Comparison of ENCODE assay signal across 17 cellular contexts in the genomic region with DNA sequence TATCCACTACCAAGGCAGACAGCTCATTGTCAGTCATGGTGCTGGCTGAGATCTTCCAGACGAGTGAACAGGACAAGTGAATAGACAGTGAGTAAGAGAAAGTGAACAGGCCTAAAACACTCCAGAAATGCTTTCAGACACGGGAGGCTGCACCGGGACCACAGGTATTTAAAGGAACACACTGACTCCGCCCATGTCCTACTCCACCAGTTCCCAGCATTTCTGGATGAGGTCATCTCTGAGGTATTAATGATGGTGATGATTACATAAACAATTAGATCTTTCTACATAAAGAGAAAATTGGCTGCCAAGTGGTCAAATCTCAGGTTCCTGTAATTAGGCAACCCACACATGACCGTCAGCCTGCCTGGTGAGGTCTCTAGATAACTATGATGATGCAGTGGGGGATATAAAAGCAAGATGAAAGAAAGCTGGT. TPM values are rescaled to one million over a fixed set of nuclear protein-coding genes. Genes with fewer than 3 reads are reported as not detected.
DNase-seq lines count a peak whose midpoint lies in the region; ATAC-seq, FAIRE-seq and TF ChIP-seq lines count a peak whose summit lies in the region.
"Had no signal": no experiment of that assay in that cellular context is flagged by ENCODE, and none has a peak within 500 bp of the region (broad histone marks: within the 10 kb centered on the region; RNA-seq: fewer than 3 reads in every experiment).

A gene (minus strand): TSS at position 141 of the 436 bp plus-strand sequence. CDS start 104 bp downstream, at position 37.

- TF ChIP-seq CTCF in keratinocyte (optimal IDR thresholded peaks at IDR 0.05 in 1 of 3, IDR thresholded peaks at IDR 0.05 in 1 of 3, conservative IDR thresholded peaks at IDR 0.05 in 1 of 3; ENCODE audit: extremely low read depth in 1 of 3, insufficient read depth in 2 of 3, low read length in 3 of 3) (no peak), GM20000 (IDR thresholded peaks at IDR 0.05; ENCODE audit: extremely low read depth, missing control alignments) (no peak)
- TF ChIP-seq CTCF in activated CD8-positive, alpha-beta T cell treated with anti-CD3 and anti-CD28 coated beads for 36 hours (IDR thresholded peaks at IDR 0.05), result no peak

- no peak within 1 kb of the TSS for H3K4me3 Mint-ChIP-seq in activated CD8-positive, alpha-beta T cell treated with anti-CD3 and anti-CD28 coated beads for 36 hours

- no peaks in the 10 kb centered on the region for H3K27me3 ChIP-seq in keratinocyte (ENCODE audit: control insufficient read depth, extremely low read depth, insufficient read depth, low read length)
- H3K27me3 ChIP-seq: upper lobe of left lung had no signal

- H3K27ac ChIP-seq in keratinocyte (ENCODE audit: control insufficient read depth, insufficient read depth, low read length), result peak within 1 kb of the TSS; percentile 37
- H3K27ac ChIP-seq: upper lobe of left lung had no signal

- H4K20me1 ChIP-seq in keratinocyte (ENCODE audit: control insufficient read depth, extremely low read depth, insufficient read depth, low read length), result no peaks in the 10 kb centered on the region

- no peaks in the 10 kb centered on the region for H3K9me1 ChIP-seq in keratinocyte (ENCODE audit: control insufficient read depth, extremely low read depth, insufficient read depth, low read length)

- no peaks in the 10 kb centered on the region for H3K36me3 Mint-ChIP-seq in activated CD8-positive, alpha-beta T cell treated with anti-CD3 and anti-CD28 coated beads for 36 hours (ENCODE audit: low read depth)

- no peak within 1 kb of the TSS for H2AFZ ChIP-seq in keratinocyte (ENCODE audit: control insufficient read depth, low read length)

- CTCF ChIA-PET in activated CD8-positive, alpha-beta T cell treated with anti-CD3 and anti-CD28 coated beads for 36 hours (lab: Charles Lee), result interaction anchor here (1.0 kb wide), 1 partner anchor 10 kb away, joined by 3 read pairs; no protein-coding TSS in a partner anchor

- POLR2A ChIA-PET in activated CD8-positive, alpha-beta T cell treated with anti-CD3 and anti-CD28 coated beads for 36 hours (lab: Charles Lee), result no interaction called here

- intact Hi-C loops in activated CD8-positive, alpha-beta T cell treated with anti-CD3 and anti-CD28 coated beads for 36 hours (cut with micrococcal nuclease), result no loop called here

- no peaks in the 10 kb centered on the region for H3K79me2 ChIP-seq in keratinocyte (ENCODE audit: control insufficient read depth, insufficient read depth, low read length)

- FAIRE-seq in keratinocyte (lab: Jason Lieb, UNC), result peak; percentile 93

- no peak within 1 kb of the TSS for H3K4me3 ChIP-seq in keratinocyte (ENCODE audit: control insufficient read depth in 2 of 3, extremely low read depth in 1 of 3, insufficient read depth in 2 of 3, low read depth in 1 of 3, low read length in 3 of 3)
- H3K4me3 ChIP-seq: mucosa of descending colon, upper lobe of left lung had no signal

- H3K9me3 ChIP-seq in keratinocyte (ENCODE audit: control insufficient read depth, low read depth, low read length), result no peaks in the 10 kb centered on the region
- H3K9me3 ChIP-seq: mucosa of descending colon, upper lobe of left lung had no signal

- H3K4me1 Mint-ChIP-seq in activated CD8-positive, alpha-beta T cell treated with anti-CD3 and anti-CD28 coated beads for 36 hours (ENCODE audit: low read depth), result no peaks in the 10 kb centered on the region

- H3K27ac Mint-ChIP-seq in activated CD8-positive, alpha-beta T cell treated with anti-CD3 and anti-CD28 coated beads for 36 hours, result no peak within 1 kb of the TSS

- H3K4me1 ChIP-seq in keratinocyte (ENCODE audit: control insufficient read depth, extremely low read depth, insufficient read depth, low read length), result peaks cover 7% of the 10 kb centered on the region
- H3K4me1 ChIP-seq: upper lobe of left lung had no signal

- peaks cover 1% of the 10 kb centered on the region for H3K27me3 Mint-ChIP-seq in activated CD8-positive, alpha-beta T cell treated with anti-CD3 and anti-CD28 coated beads for 36 hours

- DNase-seq in AG08395 (ENCODE audit: low spot score), result peak; percentile 32
- peak; percentile 70 for DNase-seq in HS-5 (ENCODE audit: low read depth)
- DNase-seq in astrocyte of the hippocampus (ENCODE audit: low read depth, low spot score), result peak; percentile 91
- peak; percentile 89 for DNase-seq in keratinocyte (ENCODE audit: low read depth, low spot score)
- no peak for DNase-seq in GM20000 (ENCODE audit: low spot score)
- DNase-seq in activated effector memory CD4-positive, alpha-beta T cell treated with Interleukin-2 at 50 U/mL for 16 hours, result no peak
- no peak for DNase-seq in activated CD8-positive, alpha-beta T cell treated with anti-CD3 and anti-CD28 coated beads for 36 hours
- DNase-seq: activated naive CD4-positive, alpha-beta T cell; cerebellar nuclear complex; Karpas-422; mucosa of descending colon; NCI-H187 treated with DMSO at 0.1 percent for 48 hours; NCI-H526 treated with DMSO at 0.1 percent for 48 hours; SHP77 treated with DMSO at 0.1 percent for 48 hours had no signal

- no peaks in the 10 kb centered on the region for H3K36me3 ChIP-seq in keratinocyte (ENCODE audit: control insufficient read depth in 2 of 2, extremely low read depth in 1 of 2, insufficient read depth in 2 of 2, low read length in 2 of 2)
- H3K36me3 ChIP-seq: upper lobe of left lung had no signal

- no peak within 1 kb of the TSS for H3K9ac ChIP-seq in keratinocyte (ENCODE audit: control insufficient read depth, extremely low read depth, insufficient read depth, low read length)

- no peak within 1 kb of the TSS for H3K4me2 ChIP-seq in keratinocyte (ENCODE audit: control insufficient read depth, extremely low read depth, insufficient read depth, low read depth, low read length)

- dilution Hi-C loops in keratinocyte (cut with MboI; ENCODE audit: extremely low pct_ligation_motif_present, low sequenced_read_pairs), result no loop called here

- no peak for ATAC-seq in activated CD8-positive, alpha-beta T cell treated with anti-CD3 and anti-CD28 coated beads for 36 hours
- ATAC-seq in HG02981 (IDR thresholded peaks at IDR 0.05; ENCODE audit: unreplicated experiment), result no peak
- ATAC-seq: mucosa of descending colon had no signal

- no peaks in the 10 kb centered on the region for H3K9me3 Mint-ChIP-seq in activated CD8-positive, alpha-beta T cell treated with anti-CD3 and anti-CD28 coated beads for 36 hours

RNA-seq across cellular contexts. Expression of the gene that starts here (rescaled TPM):
- polyA plus RNA-seq in keratinocyte, result 0.35 to 2.7 TPM (median 0.68 TPM) in 3 replicates
- not detected for polyA plus RNA-seq in keratinocyte (2011; ENCODE audit: low read depth)
- 0.92 and 1.6 TPM in 2 replicates for polyA plus RNA-seq in keratinocyte (2011; cell fraction: cytosol; rRNA removed)
- 11.0 and 11.8 TPM in 2 replicates for polyA plus RNA-seq in keratinocyte (2011; cell fraction: nucleus; rRNA removed)
- 0.06 and 0.21 TPM in 2 replicates for polyA plus RNA-seq in keratinocyte (2012; ENCODE audit: low replicate concordance)
- polyA minus RNA-seq in keratinocyte, result 0.92 to 11.4 TPM (median 3.0 TPM) in 3 replicates
- polyA minus RNA-seq in keratinocyte (2011; cell fraction: cytosol; rRNA and poly(A)+ RNA removed), result 1.5 TPM
- polyA minus RNA-seq in keratinocyte (2011; cell fraction: nucleus; rRNA and poly(A)+ RNA removed), result 7.9 and 10.8 TPM in 2 replicates
- total RNA-seq in activated CD8-positive, alpha-beta T cell treated with anti-CD3 and anti-CD28 coated beads for 36 hours, result not detected
- total RNA-seq: mucosa of descending colon, posterior vena cava, upper lobe of left lung had no signal

Comparison
In these comparisons a context has a peak if more than half of its experiments do, and no peak if none do; other contexts are left out.
1. DNase-seq: peak in AG08395 (single experiment), HS-5 (single experiment), astrocyte of the hippocampus (single experiment) and keratinocyte (single experiment); none in GM20000 (single experiment), activated effector memory CD4-positive, alpha-beta T cell treated with Interleukin-2 at 50 U/mL for 16 hours (single experiment) and activated CD8-positive, alpha-beta T cell treated with anti-CD3 and anti-CD28 coated beads for 36 hours (single experiment).